In genomic region chr20:46084805-46085792, GRCh38 we compare ENCODE assay signal across 1 cellular context.
TF ChIP-seq lines count a peak whose summit lies in the region.

No MANE protein-coding gene starts in this region.

TF ChIP-seq in HEK293, 187 proteins besides CTCF, POLR2A, EP300 and RAD21 (continued from another document and continues in another):
- TF ChIP-seq ZBTB26 (tag by site-specific recombination; optimal IDR thresholded peaks at IDR 0.05) (peak; percentile 16), ZNF610 (tag by site-specific recombination; IDR thresholded peaks at IDR 0.05; ENCODE audit: borderline replicate concordance) (peak; percentile 84), ZNF10 (tag by site-specific recombination; IDR thresholded peaks at IDR 0.05) (no peak; the same call in 1 of the 2 replicates), ZBTB1 (tag by site-specific recombination; IDR thresholded peaks at IDR 0.05) (peak; percentile 99), PRDM6 (tag by site-specific recombination; IDR thresholded peaks at IDR 0.05) (peak; percentile 95), GLIS2 (tag by site-specific recombination; IDR thresholded peaks at IDR 0.05) (peak; percentile 50; the same call in 1 of the 2 replicates), ZNF518A (tag by site-specific recombination; conservative IDR thresholded peaks at IDR 0.05; ENCODE audit: low read depth) (0 out of 2 replicates have a peak, but pooled peaks have one; percentile 32), WT1 (tag by site-specific recombination; IDR thresholded peaks at IDR 0.05) (peak; percentile 99), ZNF391 (tag by site-specific recombination; IDR thresholded peaks at IDR 0.05; ENCODE audit: borderline replicate concordance, low read depth) (peak; percentile 79), SCRT1 (tag by site-specific recombination; IDR thresholded peaks at IDR 0.05; ENCODE audit: borderline replicate concordance) (peak; percentile 75; the same call in 1 of the 2 replicates), ZNF791 (tag by site-specific recombination; IDR thresholded peaks at IDR 0.05) (peak; percentile 49; the same call in 1 of the 2 replicates), KLF17 (tag by site-specific recombination; IDR thresholded peaks at IDR 0.05) (peak; percentile 100), INSM2 (tag by site-specific recombination; IDR thresholded peaks at IDR 0.05) (peak; percentile 98), EGR2 (tag by site-specific recombination; IDR thresholded peaks at IDR 0.05; ENCODE audit: low read depth) (peak; percentile 95), ZFHX2 (tag by site-specific recombination; conservative IDR thresholded peaks at IDR 0.05) (peak; percentile 91), SP7 (tag by site-specific recombination; IDR thresholded peaks at IDR 0.05) (peak; percentile 100), ZNF449 (tag by site-specific recombination; IDR thresholded peaks at IDR 0.05) (peak; percentile 61; the same call in 1 of the 2 replicates), ZNF629 (tag by site-specific recombination; IDR thresholded peaks at IDR 0.05) (peak; percentile 94), ZSCAN4 (tag by site-specific recombination; IDR thresholded peaks at IDR 0.05) (peak; percentile 31; the same call in 1 of the 2 replicates), ZNF776 (tag by site-specific recombination; IDR thresholded peaks at IDR 0.05; ENCODE audit: borderline replicate concordance) (no peak), BCL6B (tag by site-specific recombination; IDR thresholded peaks at IDR 0.05) (peak; percentile 40; the same call in 1 of the 2 replicates), ZNF146 (tag by site-specific recombination; IDR thresholded peaks at IDR 0.05) (peak; percentile 42), ZFP37 (tag by site-specific recombination; IDR thresholded peaks at IDR 0.05) (peak; percentile 67), ZNF112 (tag by site-specific recombination; IDR thresholded peaks at IDR 0.05) (no peak), ZNF677 (tag by site-specific recombination; IDR thresholded peaks at IDR 0.05) (no peak), ZBTB20 (tag by site-specific recombination; IDR thresholded peaks at IDR 0.05) (peak; percentile 61), BCL11A (tag by site-specific recombination; IDR thresholded peaks at IDR 0.05; ENCODE audit: low read depth) (peak; percentile 98), YY2 (tag by site-specific recombination; IDR thresholded peaks at IDR 0.05) (peak; percentile 72), ZNF473 (tag by site-specific recombination; IDR thresholded peaks at IDR 0.05) (no peak), ZNF169 (tag by site-specific recombination; IDR thresholded peaks at IDR 0.05) (no peak), ZNF223 (tag by site-specific recombination; IDR thresholded peaks at IDR 0.05) (no peak), KLF1 (tag by site-specific recombination; IDR thresholded peaks at IDR 0.05) (peak; percentile 99), REST (tag by site-specific recombination; IDR thresholded peaks at IDR 0.05) (peak; percentile 32; the same call in 1 of the 2 replicates), ZFP69B (tag by site-specific recombination; IDR thresholded peaks at IDR 0.05) (peak; percentile 85), PATZ1 (tag by site-specific recombination; IDR thresholded peaks at IDR 0.05) (peak; percentile 87), FEZF1 (tag by site-specific recombination; IDR thresholded peaks at IDR 0.05) (peak; percentile 92)
